In genomic region chr1:113008365-113008714, GRCh38 we compare ENCODE assay signal across 33 cellular contexts.
"Had no signal": no experiment of that assay in that cellular context is flagged by ENCODE, and none has a peak within 500 bp of the region (broad histone marks: within the 10 kb centered on the region; RNA-seq: fewer than 3 reads in every experiment).

No MANE protein-coding gene starts in this region.

- H3K9me3 Mint-ChIP-seq: activated CD4-positive, alpha-beta T cell treated with anti-CD3 and anti-CD28 coated beads, Interleukin-2, amount 10 ng/mL, durations not matched to agents 7 days and 5 days; activated naive CD8-positive, alpha-beta T cell treated with anti-CD3 and anti-CD28 coated beads, Interleukin-2, amount 50 U/mL, for 24 hours; activated T-cell treated with anti-CD3 and anti-CD28 coated beads, Interleukin-2, amount 50 U/mL, for 24 hours; activated T-helper 2 cell treated with anti-CD3 and anti-CD28 coated beads, Interferon-gamma antibody, Interleukin-2, Interleukin-4, amounts not matched to agents 10 μg/mL and 5 μg/mL and 100 μg/mL, durations not matched to agents 14 hours and 24 hours and 36 hours had no signal

- H3K4me1 Mint-ChIP-seq: activated CD4-positive, alpha-beta T cell treated with anti-CD3 and anti-CD28 coated beads, Interleukin-2, amount 10 ng/mL, durations not matched to agents 7 days and 5 days had no signal

- H3K27me3 ChIP-seq: brain microvascular endothelial cell, MG63 had no signal

- H3K27me3 Mint-ChIP-seq: activated CD4-positive, alpha-beta T cell treated with anti-CD3 and anti-CD28 coated beads, Interleukin-2, amount 10 ng/mL, durations not matched to agents 7 days and 5 days; activated naive CD8-positive, alpha-beta T cell; activated naive CD8-positive, alpha-beta T cell treated with anti-CD3 and anti-CD28 coated beads, Interleukin-2, amount 50 U/mL, for 24 hours; activated T-cell treated with anti-CD3 and anti-CD28 coated beads, Interleukin-2, amount 50 U/mL, for 24 hours had no signal

- H3K27ac ChIP-seq: brain microvascular endothelial cell, WERI-Rb-1 had no signal

- FAIRE-seq: colon, RCC 7860 had no signal

- H3K36me3 ChIP-seq: WERI-Rb-1 had no signal

- H3K9me3 ChIP-seq: MG63 had no signal

- H3K27ac Mint-ChIP-seq: activated CD4-positive, alpha-beta T cell treated with anti-CD3 and anti-CD28 coated beads, Interleukin-2, amount 10 ng/mL, durations not matched to agents 7 days and 5 days; activated CD8-positive, alpha-beta T cell treated with anti-CD3 and anti-CD28 coated beads, Interleukin-2, amount 10 ng/mL, durations not matched to agents 7 days and 5 days; activated naive CD8-positive, alpha-beta T cell; activated naive CD8-positive, alpha-beta T cell treated with anti-CD3 and anti-CD28 coated beads, Interleukin-2, amount 50 U/mL, for 24 hours; activated T-cell treated with anti-CD3 and anti-CD28 coated beads, Interleukin-2, amount 50 U/mL, for 24 hours; activated T-helper 2 cell treated with anti-CD3 and anti-CD28 coated beads, Interferon-gamma antibody, Interleukin-2, Interleukin-4, amounts not matched to agents 10 μg/mL and 5 μg/mL and 100 μg/mL, durations not matched to agents 14 hours and 24 hours and 36 hours had no signal

- ATAC-seq: activated CD8-positive, alpha-beta T cell treated with anti-CD3 and anti-CD28 coated beads, Interleukin-2, amount 10 ng/mL, durations not matched to agents 7 days and 5 days; activated naive CD8-positive, alpha-beta T cell treated with anti-CD3 and anti-CD28 coated beads, Interleukin-2, amount 50 U/mL, for 24 hours; PC-3 had no signal

- H3K4me3 Mint-ChIP-seq: activated CD4-positive, alpha-beta T cell treated with anti-CD3 and anti-CD28 coated beads, Interleukin-2, amount 10 ng/mL, durations not matched to agents 7 days and 5 days; activated CD8-positive, alpha-beta T cell treated with anti-CD3 and anti-CD28 coated beads, Interleukin-2, amount 10 ng/mL, durations not matched to agents 7 days and 5 days; activated naive CD8-positive, alpha-beta T cell; activated naive CD8-positive, alpha-beta T cell treated with anti-CD3 and anti-CD28 coated beads, Interleukin-2, amount 50 U/mL, for 24 hours; activated T-cell treated with anti-CD3 and anti-CD28 coated beads, Interleukin-2, amount 50 U/mL, for 24 hours had no signal

- DNase-seq: activated CD4-positive, alpha-beta T cell treated with anti-CD3 and anti-CD28 coated beads, Interleukin-2, amount 10 ng/mL, durations not matched to agents 7 days and 5 days; activated CD4-positive, alpha-beta T cell treated with anti-CD3 and anti-CD28 coated beads, Interleukin-2, amount 50 U/mL, for 48 hours; activated CD8-positive, alpha-beta T cell treated with anti-CD3 and anti-CD28 coated beads, Interleukin-2, amount 10 ng/mL, durations not matched to agents 7 days and 5 days; activated gamma-delta T cell; activated naive CD4-positive, alpha-beta T cell treated with Interleukin-2 at 50 U/mL for 16 hours; activated naive CD8-positive, alpha-beta T cell treated with anti-CD3 and anti-CD28 coated beads, Interleukin-2, amount 50 U/mL, for 24 hours; activated T-cell treated with anti-CD3 and anti-CD28 coated beads, Interleukin-2, amount 50 U/mL, for 24 hours; anterior cingulate cortex; brain microvascular endothelial cell; central memory CD4-positive, alpha-beta T cell; Kasumi-1; MG63; MV-4-11; NCI-H1092; NCI-H146; NCI-H187; NCI-H2029 treated with DMSO at 0.1 percent for 48 hours; NCI-H2107; NCI-H2171; NCI-H510A; NCI-H526; NCI-H748 treated with DMSO at 0.1 percent for 48 hours; NK-92 treated with Interleukin-12 subunit alpha and Interleukin-12 subunit beta, amount 100 ng/mL, for 24 hours; Right ventricle myocardium superior; SW 1271; T-helper 1 cell; T1000; WERI-Rb-1 had no signal

- H3K4me3 ChIP-seq: MG63 had no signal
